In the genomic region with DNA sequence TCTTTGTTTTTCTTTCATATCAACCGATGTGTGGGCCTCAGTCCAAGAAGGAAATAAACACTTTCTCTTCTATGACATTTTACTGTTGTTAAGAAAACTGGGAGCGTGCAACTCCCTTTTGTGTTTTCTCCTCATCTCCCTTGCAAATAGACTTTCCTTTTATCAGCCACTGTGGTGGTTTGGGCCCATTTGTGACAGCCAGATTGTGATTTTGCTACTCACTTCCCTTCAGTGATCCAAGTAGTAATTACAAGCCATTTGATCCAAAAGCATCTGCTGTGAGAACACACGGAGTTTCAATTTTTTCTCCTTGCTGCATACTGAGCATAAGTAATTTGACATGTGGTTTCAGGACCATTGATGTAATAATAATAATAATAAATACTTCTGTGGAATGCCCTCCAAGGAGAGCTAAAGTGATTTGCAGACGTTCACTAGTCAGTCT, we compare ENCODE assay signal across 8 cellular contexts.
A peak's percentile ranks its signal among the peaks of the same experiment; 100 is the strongest.
DNase-seq lines count a peak whose midpoint lies in the region; ATAC-seq and TF ChIP-seq lines count a peak whose summit lies in the region.

No MANE protein-coding gene starts in this region.

- peak overlapping the region; percentile 53 for H3K4me2 ChIP-seq in SU-DHL-6 (ENCODE audit: low read depth, low read length, poor library complexity, severe bottlenecking)

- 0 out of 2 replicates have a peak overlapping the region, but pooled peaks have one; percentile 7 for H3K27ac ChIP-seq in SU-DHL-6 (ENCODE audit: low read depth, low read length)

- H2AFZ ChIP-seq in SU-DHL-6 (ENCODE audit: low read depth, low read length, severe bottlenecking), result peak overlapping the region; percentile 97

- no peaks in the 10 kb centered on the region for H3K36me3 ChIP-seq in SU-DHL-6 (ENCODE audit: low read length)

- peak overlapping the region; percentile 24; the same call in 1 of the 2 replicates for H3K9ac ChIP-seq in SU-DHL-6 (ENCODE audit: low read length)

- no peak for TF ChIP-seq CTCF in SU-DHL-6 (IDR thresholded peaks at IDR 0.05; ENCODE audit: insufficient read depth, low read length, poor library complexity, severe bottlenecking)

- no peaks in the 10 kb centered on the region for H3K27me3 ChIP-seq in SU-DHL-6 (ENCODE audit: low read length)

- DNase-seq in ELR (ENCODE audit: low read depth), result peak; percentile 40
- peak; percentile 26 for DNase-seq in kidney glomerular epithelial cell (lab: John Stamatoyannopoulos, UW)
- DNase-seq in putamen (ENCODE audit: low spot score), result no peak
- no peak for DNase-seq in stimulated activated CD4-positive, alpha-beta T cell treated with anti-CD3 and anti-CD28 coated beads, Interleukin-12 subunit alpha, Interleukin-12 subunit beta, amount 100 ng/mL, for 4 hours

- H3K9me2 ChIP-seq in SU-DHL-6 (replicated peaks; ENCODE audit: insufficient read depth, low read length), result no peaks in the 10 kb centered on the region

- peaks cover 19% of the 10 kb centered on the region for H3F3A ChIP-seq in SU-DHL-6 (ENCODE audit: insufficient read depth)

- no peaks in the 10 kb centered on the region for H4K20me1 ChIP-seq in SU-DHL-6 (ENCODE audit: low read depth, low read length)

- no peaks in the 10 kb centered on the region for H3K9me3 ChIP-seq in SU-DHL-6 (ENCODE audit: insufficient read depth, low read length)

- peak; percentile 6 for ATAC-seq in HG02610 (IDR thresholded peaks at IDR 0.05; ENCODE audit: unreplicated experiment)
- no peak for ATAC-seq in HG03571 (IDR thresholded peaks at IDR 0.05; ENCODE audit: unreplicated experiment)
- no peak for ATAC-seq in GM21576 (IDR thresholded peaks at IDR 0.05; ENCODE audit: unreplicated experiment)

- no peaks in the 10 kb centered on the region for H3K79me2 ChIP-seq in SU-DHL-6 (ENCODE audit: insufficient read depth, low read length)

- H3K4me3 ChIP-seq in SU-DHL-6 (ENCODE audit: insufficient read depth, low read length, poor library complexity, severe bottlenecking), result peak overlapping the region; percentile 5

Comparison
In these comparisons a context has a peak if more than half of its experiments do, and no peak if none do; other contexts are left out.
1. DNase-seq: peak in ELR (single experiment) and kidney glomerular epithelial cell (single experiment); none in putamen (single experiment) and stimulated activated CD4-positive, alpha-beta T cell treated with anti-CD3 and anti-CD28 coated beads, Interleukin-12 subunit alpha, Interleukin-12 subunit beta, amount 100 ng/mL, for 4 hours (single experiment).